Comparison of ENCODE assay signal across 20 cellular contexts in the genomic region with DNA sequence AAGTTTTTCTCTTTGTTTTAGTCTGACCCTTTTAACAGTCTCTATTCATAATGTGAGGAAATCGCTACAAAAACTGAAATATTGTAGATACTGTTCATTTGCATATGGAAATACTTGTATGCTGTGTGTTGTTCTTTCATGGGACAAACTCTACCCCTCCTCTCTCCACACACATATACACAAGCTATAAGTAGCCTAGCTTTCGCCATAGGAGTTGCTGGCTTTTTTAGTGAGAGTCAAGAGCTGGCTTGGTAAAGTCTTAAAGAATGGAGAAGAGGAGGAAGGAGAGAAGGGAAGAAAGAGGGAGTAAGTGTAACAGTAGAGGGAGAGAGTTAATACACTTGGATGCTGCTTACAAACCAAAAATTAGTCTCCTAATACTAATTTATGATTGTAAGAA.
"Had no signal": no experiment of that assay in that cellular context is flagged by ENCODE, and none has a peak within 500 bp of the region (broad histone marks: within the 10 kb centered on the region; RNA-seq: fewer than 3 reads in every experiment).

No MANE protein-coding gene starts in this region.

- ATAC-seq: left lobe of liver; natural killer cell; psoas muscle; right cardiac atrium; stimulated activated memory B cell treated with anti-CD40 and anti-IgM and Interleukin-4, amounts not matched to agents 10 μg/mL and 1 μg/mL and 100 μg/mL, for 72 hours; stimulated activated naive CD8-positive, alpha-beta T cell treated with anti-CD3 and anti-CD28 coated beads, Interleukin-15, Interleukin-2, amounts not matched to agents 100 U/mL and 50 U/mL, for 24 hours had no signal

- H3K4me1 ChIP-seq: psoas muscle, sigmoid colon, testis, tibial artery had no signal

- H3K36me3 ChIP-seq: ovary had no signal

- DNase-seq: dorsolateral prefrontal cortex; effector CD4-positive, alpha-beta T cell; hypothalamus; kidney; natural killer cell; occipital lobe; ovary; posterior cingulate gyrus; psoas muscle; right cardiac atrium; sigmoid colon; stimulated activated CD4-positive, alpha-beta T cell treated with anti-CD3 and anti-CD28 coated beads, Interleukin-2, amount 100 ng/mL, for 24 hours; stimulated activated CD4-positive, alpha-beta T cell treated with anti-CD3 and anti-CD28 coated beads, Interleukin-4, amount 100 ng/mL, for 4 hours; stimulated activated naive CD8-positive, alpha-beta T cell treated with anti-CD3 and anti-CD28 coated beads, Interleukin-15, Interleukin-2, amounts not matched to agents 100 U/mL and 50 U/mL, for 24 hours; substantia nigra; testis; tibial artery had no signal

- H3K27ac ChIP-seq: dorsolateral prefrontal cortex, ovary, psoas muscle, sigmoid colon, testis, tibial artery had no signal

- H3K27me3 ChIP-seq: dorsolateral prefrontal cortex, ovary, sigmoid colon, testis, tibial artery had no signal

- H3K4me3 ChIP-seq: dorsolateral prefrontal cortex, lung, ovary, psoas muscle, sigmoid colon, testis, tibial artery had no signal

- H3K9me3 ChIP-seq: ovary, psoas muscle, sigmoid colon, testis, tibial artery had no signal
